ENCODE assay signal across 1 cellular context in the genomic region with DNA sequence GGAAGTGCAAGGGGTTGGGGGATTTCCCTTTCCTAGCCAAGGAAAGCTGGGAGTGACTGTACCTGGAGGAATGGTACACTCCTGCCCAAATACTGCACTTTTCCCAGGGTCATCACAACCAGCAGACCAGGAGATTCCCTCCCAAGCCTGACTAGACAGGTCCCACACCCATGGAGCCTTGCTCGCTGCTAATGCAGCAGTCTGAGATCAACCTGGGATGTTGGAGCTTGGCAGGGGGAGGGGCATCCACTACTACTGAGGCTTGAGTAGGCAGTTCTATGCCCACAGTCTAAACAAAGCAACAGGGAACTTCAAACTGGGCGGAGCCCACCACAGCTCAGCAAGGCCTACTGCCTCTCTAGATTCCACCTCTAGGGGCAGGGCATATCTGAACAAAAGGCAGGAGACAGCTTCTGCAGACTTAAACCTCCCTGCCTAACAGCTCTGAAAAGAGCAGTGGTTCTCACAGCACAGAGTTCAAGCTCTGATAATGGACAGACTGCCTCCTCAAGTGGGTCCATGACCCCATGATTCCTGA.
TF ChIP-seq lines count a peak whose summit lies in the region.

No MANE protein-coding gene starts in this region.

TF ChIP-seq in HepG2, 621 proteins besides CTCF, POLR2A, EP300 and RAD21 (continued from another document and continues in another):
- TF ChIP-seq, protein P1, sequence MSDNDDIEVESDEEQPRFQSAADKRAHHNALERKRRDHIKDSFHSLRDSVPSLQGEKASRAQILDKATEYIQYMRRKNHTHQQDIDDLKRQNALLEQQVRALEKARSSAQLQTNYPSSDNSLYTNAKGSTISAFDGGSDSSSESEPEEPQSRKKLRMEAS (IDR thresholded peaks at IDR 0.05), result no peak
- TF ChIP-seq, protein P2, sequence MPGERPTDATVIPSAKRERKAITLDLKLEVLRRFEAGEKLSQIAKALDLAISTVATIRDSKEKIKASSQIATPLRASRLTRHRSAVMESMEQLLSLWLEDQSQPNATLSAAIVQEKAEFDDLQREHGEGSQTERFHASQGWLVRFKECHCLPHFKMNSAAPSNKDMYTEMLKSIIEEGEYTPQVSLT (CRISPR knock-in tag; IDR thresholded peaks at IDR 0.05; ENCODE audit: borderline replicate concordance, low read depth), result no peak
- no peak for TF ChIP-seq ZNF841 (CRISPR knock-in tag; IDR thresholded peaks at IDR 0.05; ENCODE audit: borderline replicate concordance)
- TF ChIP-seq, protein P3, sequence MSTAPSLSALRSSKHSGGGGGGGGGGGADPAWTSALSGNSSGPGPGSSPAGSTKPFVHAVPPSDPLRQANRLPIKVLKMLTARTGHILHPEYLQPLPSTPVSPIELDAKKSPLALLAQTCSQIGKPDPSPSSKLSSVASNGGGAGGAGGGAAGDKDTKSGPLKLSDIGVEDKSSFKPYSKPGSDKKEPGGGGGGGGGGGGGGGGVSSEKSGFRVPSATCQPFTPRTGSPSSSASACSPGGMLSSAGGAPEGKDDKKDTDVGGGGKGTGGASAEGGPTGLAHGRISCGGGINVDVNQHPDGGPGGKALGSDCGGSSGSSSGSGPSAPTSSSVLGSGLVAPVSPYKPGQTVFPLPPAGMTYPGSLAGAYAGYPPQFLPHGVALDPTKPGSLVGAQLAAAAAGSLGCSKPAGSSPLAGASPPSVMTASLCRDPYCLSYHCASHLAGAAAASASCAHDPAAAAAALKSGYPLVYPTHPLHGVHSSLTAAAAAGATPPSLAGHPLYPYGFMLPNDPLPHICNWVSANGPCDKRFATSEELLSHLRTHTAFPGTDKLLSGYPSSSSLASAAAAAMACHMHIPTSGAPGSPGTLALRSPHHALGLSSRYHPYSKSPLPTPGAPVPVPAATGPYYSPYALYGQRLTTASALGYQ (CRISPR knock-in tag; IDR thresholded peaks at IDR 0.05), result no peak
- TF ChIP-seq SIN3A (IDR thresholded peaks at IDR 0.05; ENCODE audit: borderline replicate concordance, low read depth, low read length), result no peak
- TF ChIP-seq DDIT3 (CRISPR knock-in tag; IDR thresholded peaks at IDR 0.05), result no peak
- no peak for TF ChIP-seq SNAPC4 (CRISPR knock-in tag; IDR thresholded peaks at IDR 0.05)
- 0 out of 2 replicates have a peak, but pooled peaks have one; percentile 21 for TF ChIP-seq MTA1 (CRISPR knock-in tag; IDR thresholded peaks at IDR 0.05; ENCODE audit: borderline replicate concordance)
- TF ChIP-seq CREM (IDR thresholded peaks at IDR 0.05), result no peak
- TF ChIP-seq CREM (CRISPR knock-in tag; IDR thresholded peaks at IDR 0.05), result no peak
- TF ChIP-seq RNF219 (CRISPR knock-in tag; IDR thresholded peaks at IDR 0.05), result no peak
- TF ChIP-seq PAWR (CRISPR knock-in tag; IDR thresholded peaks at IDR 0.05; ENCODE audit: borderline replicate concordance), result no peak
- TF ChIP-seq, protein P4, sequence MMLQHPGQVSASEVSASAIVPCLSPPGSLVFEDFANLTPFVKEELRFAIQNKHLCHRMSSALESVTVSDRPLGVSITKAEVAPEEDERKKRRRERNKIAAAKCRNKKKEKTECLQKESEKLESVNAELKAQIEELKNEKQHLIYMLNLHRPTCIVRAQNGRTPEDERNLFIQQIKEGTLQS (CRISPR knock-in tag; IDR thresholded peaks at IDR 0.05), result no peak
- no peak for TF ChIP-seq ZNF234 (CRISPR knock-in tag; conservative IDR thresholded peaks at IDR 0.05)
- no peak for TF ChIP-seq ZNF460 (CRISPR knock-in tag; IDR thresholded peaks at IDR 0.05; ENCODE audit: borderline replicate concordance)
- TF ChIP-seq ZEB1 (IDR thresholded peaks at IDR 0.05; ENCODE audit: insufficient replicate concordance, low read depth), result no peak
- TF ChIP-seq TFE3 (CRISPR knock-in tag; IDR thresholded peaks at IDR 0.05), result no peak
- no peak for TF ChIP-seq FOXK2 (IDR thresholded peaks at IDR 0.05)
- no peak for TF ChIP-seq MTF2 (CRISPR knock-in tag; IDR thresholded peaks at IDR 0.05; ENCODE audit: borderline replicate concordance)
- TF ChIP-seq ZBTB20 (CRISPR knock-in tag; IDR thresholded peaks at IDR 0.05; ENCODE audit: borderline replicate concordance, low read depth), result no peak
- TF ChIP-seq SRSF1 (optimal IDR thresholded peaks at IDR 0.05; ENCODE audit: low read depth, low read length), result no peak
- TF ChIP-seq FOXA1 (IDR thresholded peaks at IDR 0.05), result no peak
- peak; percentile 60; the same call in 1 of the 2 replicates for TF ChIP-seq FOXA1 (CRISPR knock-in tag; IDR thresholded peaks at IDR 0.05)
- TF ChIP-seq, protein P5, sequence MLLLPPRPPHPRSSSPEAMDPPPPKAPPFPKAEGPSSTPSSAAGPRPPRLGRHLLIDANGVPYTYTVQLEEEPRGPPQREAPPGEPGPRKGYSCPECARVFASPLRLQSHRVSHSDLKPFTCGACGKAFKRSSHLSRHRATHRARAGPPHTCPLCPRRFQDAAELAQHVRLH (CRISPR knock-in tag; IDR thresholded peaks at IDR 0.05; ENCODE audit: borderline replicate concordance, low read depth), result no peak
- TF ChIP-seq ZBTB42 (CRISPR knock-in tag; IDR thresholded peaks at IDR 0.05), result no peak
- no peak for TF ChIP-seq PCBP2 (optimal IDR thresholded peaks at IDR 0.05; ENCODE audit: low read depth, low read length, poor library complexity, severe bottlenecking)
- TF ChIP-seq, protein P6, sequence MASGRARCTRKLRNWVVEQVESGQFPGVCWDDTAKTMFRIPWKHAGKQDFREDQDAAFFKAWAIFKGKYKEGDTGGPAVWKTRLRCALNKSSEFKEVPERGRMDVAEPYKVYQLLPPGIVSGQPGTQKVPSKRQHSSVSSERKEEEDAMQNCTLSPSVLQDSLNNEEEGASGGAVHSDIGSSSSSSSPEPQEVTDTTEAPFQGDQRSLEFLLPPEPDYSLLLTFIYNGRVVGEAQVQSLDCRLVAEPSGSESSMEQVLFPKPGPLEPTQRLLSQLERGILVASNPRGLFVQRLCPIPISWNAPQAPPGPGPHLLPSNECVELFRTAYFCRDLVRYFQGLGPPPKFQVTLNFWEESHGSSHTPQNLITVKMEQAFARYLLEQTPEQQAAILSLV (CRISPR knock-in tag; IDR thresholded peaks at IDR 0.05; ENCODE audit: borderline replicate concordance), result no peak
- TF ChIP-seq RFX1 (IDR thresholded peaks at IDR 0.05), result no peak
- TF ChIP-seq TBX2 (CRISPR knock-in tag; IDR thresholded peaks at IDR 0.05; ENCODE audit: borderline replicate concordance), result no peak
- no peak for TF ChIP-seq ZNF883 (CRISPR knock-in tag; IDR thresholded peaks at IDR 0.05; ENCODE audit: not compliant biosample characterization)
- 0 out of 2 replicates have a peak, but pooled peaks have one; percentile 14 for TF ChIP-seq SALL1 (CRISPR knock-in tag; IDR thresholded peaks at IDR 0.05)
- TF ChIP-seq, protein P7, sequence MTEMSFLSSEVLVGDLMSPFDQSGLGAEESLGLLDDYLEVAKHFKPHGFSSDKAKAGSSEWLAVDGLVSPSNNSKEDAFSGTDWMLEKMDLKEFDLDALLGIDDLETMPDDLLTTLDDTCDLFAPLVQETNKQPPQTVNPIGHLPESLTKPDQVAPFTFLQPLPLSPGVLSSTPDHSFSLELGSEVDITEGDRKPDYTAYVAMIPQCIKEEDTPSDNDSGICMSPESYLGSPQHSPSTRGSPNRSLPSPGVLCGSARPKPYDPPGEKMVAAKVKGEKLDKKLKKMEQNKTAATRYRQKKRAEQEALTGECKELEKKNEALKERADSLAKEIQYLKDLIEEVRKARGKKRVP (CRISPR knock-in tag; IDR thresholded peaks at IDR 0.05), result no peak
- TF ChIP-seq, protein P8, sequence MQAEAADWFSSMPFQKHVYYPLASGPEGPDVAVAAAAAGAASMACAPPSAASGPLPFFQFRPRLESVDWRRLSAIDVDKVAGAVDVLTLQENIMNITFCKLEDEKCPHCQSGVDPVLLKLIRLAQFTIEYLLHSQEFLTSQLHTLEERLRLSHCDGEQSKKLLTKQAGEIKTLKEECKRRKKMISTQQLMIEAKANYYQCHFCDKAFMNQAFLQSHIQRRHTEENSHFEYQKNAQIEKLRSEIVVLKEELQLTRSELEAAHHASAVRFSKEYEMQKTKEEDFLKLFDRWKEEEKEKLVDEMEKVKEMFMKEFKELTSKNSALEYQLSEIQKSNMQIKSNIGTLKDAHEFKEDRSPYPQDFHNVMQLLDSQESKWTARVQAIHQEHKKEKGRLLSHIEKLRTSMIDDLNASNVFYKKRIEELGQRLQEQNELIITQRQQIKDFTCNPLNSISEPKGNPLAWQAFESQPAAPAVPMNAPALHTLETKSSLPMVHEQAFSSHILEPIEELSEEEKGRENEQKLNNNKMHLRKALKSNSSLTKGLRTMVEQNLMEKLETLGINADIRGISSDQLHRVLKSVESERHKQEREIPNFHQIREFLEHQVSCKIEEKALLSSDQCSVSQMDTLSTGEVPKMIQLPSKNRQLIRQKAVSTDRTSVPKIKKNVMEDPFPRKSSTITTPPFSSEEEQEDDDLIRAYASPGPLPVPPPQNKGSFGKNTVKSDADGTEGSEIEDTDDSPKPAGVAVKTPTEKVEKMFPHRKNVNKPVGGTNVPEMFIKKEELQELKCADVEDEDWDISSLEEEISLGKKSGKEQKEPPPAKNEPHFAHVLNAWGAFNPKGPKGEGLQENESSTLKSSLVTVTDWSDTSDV (CRISPR knock-in tag; IDR thresholded peaks at IDR 0.05), result no peak
- TF ChIP-seq CEBPZ (IDR thresholded peaks at IDR 0.05; ENCODE audit: low read length), result no peak
